Comparison of ENCODE assay signal across 15 cellular contexts in the genomic region with DNA sequence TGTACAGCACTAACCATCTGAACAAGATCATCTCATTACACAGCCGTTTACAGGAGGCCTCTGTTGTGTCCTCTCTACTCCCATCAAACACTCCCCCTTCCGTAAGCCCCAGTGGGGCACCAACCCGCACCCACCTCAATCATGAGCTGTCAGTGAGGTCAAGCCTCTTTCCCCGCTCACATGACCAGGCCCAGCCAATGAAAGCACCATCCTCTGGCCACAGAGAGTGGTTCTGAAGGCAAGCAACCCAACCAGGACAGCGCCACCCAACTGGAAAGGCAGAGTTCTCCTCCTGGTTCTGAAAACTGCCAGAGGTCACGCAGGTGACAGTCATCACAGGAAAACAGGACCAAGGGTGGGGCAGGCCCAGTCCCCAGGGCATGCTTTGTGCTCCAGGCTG.
DNase-seq lines count a peak whose midpoint lies in the region; ATAC-seq, FAIRE-seq and TF ChIP-seq lines count a peak whose summit lies in the region.
"Had no signal": no experiment of that assay in that cellular context is flagged by ENCODE, and none has a peak within 500 bp of the region (broad histone marks: within the 10 kb centered on the region; RNA-seq: fewer than 3 reads in every experiment).

No MANE protein-coding gene starts in this region.

- no peak for ATAC-seq in WTC11
- ATAC-seq: A549 had no signal

- TF ChIP-seq CTCF in WTC11 (IDR thresholded peaks at IDR 0.05): no peak
- TF ChIP-seq CTCF in kidney (IDR thresholded peaks at IDR 0.05; ENCODE audit: borderline replicate concordance, extremely low read depth, insufficient read depth): no peak

- H3K4me1 ChIP-seq in kidney (ENCODE audit: control insufficient read depth in 1 of 2, insufficient read depth in 1 of 2, low read depth in 1 of 2, low read length in 2 of 2): no peaks in the 10 kb centered on the region

- DNase-seq in WTC11 (ENCODE audit: low spot score): no peak
- DNase-seq in kidney: peak; percentile 21
- DNase-seq in urothelium cell line (ENCODE audit: low spot score): no peak
- no peak for DNase-seq in NCI-H2107 (lab: John Stamatoyannopoulos, UW)
- DNase-seq in islet precursor cell: no peak
- DNase-seq in stimulated activated CD4-positive, alpha-beta T cell treated with anti-CD3 and anti-CD28 coated beads, Interleukin-1b, Interleukin-23, amount 100 ng/mL, for 48 hours: no peak
- DNase-seq: CD4-positive, CD25-positive, alpha-beta regulatory T cell; DMS53; GF-D8; HCEC 1CT; HFFc6 had no signal

- POLR2A ChIA-PET in WTC11 (lab: Charles Lee): no interaction called here

- peaks cover 15% of the 10 kb centered on the region for H3K4me1 Mint-ChIP-seq in WTC11
- H3K4me1 Mint-ChIP-seq: CD4-positive, CD25-positive, alpha-beta regulatory T cell; IgD-negative memory B cell had no signal

- H3K27ac ChIP-seq in KOPT-K1 (ENCODE audit: low read depth, low read length, poor library complexity, severe bottlenecking) (peak overlapping the region; percentile 75), kidney (ENCODE audit: low read depth in 2 of 2, low read length in 2 of 2) (no peak overlapping the region)

- H3K4me3 ChIP-seq in kidney (ENCODE audit: low read length in 2 of 2): no peak overlapping the region
- H3K4me3 ChIP-seq: A549 had no signal

- H3K9ac ChIP-seq in kidney (ENCODE audit: low read length in 2 of 2): no peak overlapping the region

- peaks cover 2% of the 10 kb centered on the region; the same call in 1 of the 2 replicates for H3K27me3 Mint-ChIP-seq in WTC11 (ENCODE audit: low read depth)

- intact Hi-C loops in kidney (cut with DNase I): no loop called here

- no peaks in the 10 kb centered on the region for H3K36me3 ChIP-seq in KOPT-K1 (ENCODE audit: insufficient read depth, low read length)
- H3K36me3 ChIP-seq in kidney (ENCODE audit: control insufficient read depth in 1 of 2, insufficient read depth in 2 of 2, low read length in 2 of 2): no peaks in the 10 kb centered on the region

- peaks cover 5% of the 10 kb centered on the region for H3K9me3 Mint-ChIP-seq in WTC11
- H3K9me3 Mint-ChIP-seq: HFFc6, IgD-negative memory B cell had no signal

- CTCF ChIA-PET in WTC11 (lab: Charles Lee): no interaction called here

- H3K36me3 Mint-ChIP-seq in WTC11: no peaks in the 10 kb centered on the region
- H3K36me3 Mint-ChIP-seq: CD4-positive, CD25-positive, alpha-beta regulatory T cell; IgD-negative memory B cell had no signal

- H3K27ac Mint-ChIP-seq in WTC11: no peak overlapping the region
- H3K27ac Mint-ChIP-seq: CD4-positive, CD25-positive, alpha-beta regulatory T cell; HFFc6; IgD-negative memory B cell had no signal

- H3K4me3 Mint-ChIP-seq in WTC11: no peak overlapping the region
- H3K4me3 Mint-ChIP-seq: CD4-positive, CD25-positive, alpha-beta regulatory T cell; HFFc6; IgD-negative memory B cell had no signal

- H3K9me3 ChIP-seq in KOPT-K1 (ENCODE audit: insufficient read depth, low read length, poor library complexity, severe bottlenecking): no peaks in the 10 kb centered on the region
- no peaks in the 10 kb centered on the region for H3K9me3 ChIP-seq in kidney (ENCODE audit: control insufficient read depth in 1 of 2, low read length in 2 of 2)
- H3K9me3 ChIP-seq: A549 had no signal

- FAIRE-seq in kidney (lab: Jason Lieb, UNC): no peak
- FAIRE-seq in urothelium cell line (lab: Jason Lieb, UNC): no peak
- FAIRE-seq: A549, GM19239 had no signal

TF ChIP-seq in WTC11, 78 proteins besides CTCF, POLR2A, EP300 and RAD21:
- TF ChIP-seq, protein P1, sequence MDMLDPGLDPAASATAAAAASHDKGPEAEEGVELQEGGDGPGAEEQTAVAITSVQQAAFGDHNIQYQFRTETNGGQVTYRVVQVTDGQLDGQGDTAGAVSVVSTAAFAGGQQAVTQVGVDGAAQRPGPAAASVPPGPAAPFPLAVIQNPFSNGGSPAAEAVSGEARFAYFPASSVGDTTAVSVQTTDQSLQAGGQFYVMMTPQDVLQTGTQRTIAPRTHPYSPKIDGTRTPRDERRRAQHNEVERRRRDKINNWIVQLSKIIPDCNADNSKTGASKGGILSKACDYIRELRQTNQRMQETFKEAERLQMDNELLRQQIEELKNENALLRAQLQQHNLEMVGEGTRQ (CRISPR knock-in tag; IDR thresholded peaks at IDR 0.05): peak; percentile 48; the same call in 1 of the 2 replicates
- TF ChIP-seq NFYB (CRISPR knock-in tag; conservative IDR thresholded peaks at IDR 0.05; ENCODE audit: low read depth): 0 out of 2 replicates have a peak, but pooled peaks have one; percentile 21
- TF ChIP-seq, protein P2, sequence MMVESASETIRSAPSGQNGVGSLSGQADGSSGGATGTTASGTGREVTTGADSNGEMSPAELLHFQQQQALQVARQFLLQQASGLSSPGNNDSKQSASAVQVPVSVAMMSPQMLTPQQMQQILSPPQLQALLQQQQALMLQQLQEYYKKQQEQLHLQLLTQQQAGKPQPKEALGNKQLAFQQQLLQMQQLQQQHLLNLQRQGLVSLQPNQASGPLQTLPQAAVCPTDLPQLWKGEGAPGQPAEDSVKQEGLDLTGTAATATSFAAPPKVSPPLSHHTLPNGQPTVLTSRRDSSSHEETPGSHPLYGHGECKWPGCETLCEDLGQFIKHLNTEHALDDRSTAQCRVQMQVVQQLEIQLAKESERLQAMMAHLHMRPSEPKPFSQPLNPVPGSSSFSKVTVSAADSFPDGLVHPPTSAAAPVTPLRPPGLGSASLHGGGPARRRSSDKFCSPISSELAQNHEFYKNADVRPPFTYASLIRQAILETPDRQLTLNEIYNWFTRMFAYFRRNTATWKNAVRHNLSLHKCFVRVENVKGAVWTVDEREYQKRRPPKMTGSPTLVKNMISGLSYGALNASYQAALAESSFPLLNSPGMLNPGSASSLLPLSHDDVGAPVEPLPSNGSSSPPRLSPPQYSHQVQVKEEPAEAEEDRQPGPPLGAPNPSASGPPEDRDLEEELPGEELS (CRISPR knock-in tag; IDR thresholded peaks at IDR 0.05): no peak
